8 cellular contexts compared by ENCODE assay signal in genomic region chr9:83473488-83473971, GRCh38.
DNase-seq lines count a peak whose midpoint lies in the region; ATAC-seq and TF ChIP-seq lines count a peak whose summit lies in the region.

No MANE protein-coding gene starts in this region.

- peak overlapping the region; percentile 71 for H3K27ac Mint-ChIP-seq in activated T-helper 2 cell treated with anti-CD3 and anti-CD28 coated beads, Interferon-gamma antibody, Interleukin-2, Interleukin-4, amounts not matched to agents 10 μg/mL and 5 μg/mL and 100 μg/mL, durations not matched to agents 14 hours and 24 hours and 36 hours
- no peak overlapping the region for H3K27ac Mint-ChIP-seq in nephron progenitor cell

- peak overlapping the region; percentile 40 for H3K4me3 ChIP-seq in left ventricle myocardium inferior
- H3K4me3 ChIP-seq in spleen: peak overlapping the region in 6 of 8 donors; percentile 11 to 58 (median 18)

- H3K27ac ChIP-seq in left ventricle myocardium inferior (replicated peaks) (peak overlapping the region; percentile 85), spleen (peak overlapping the region; percentile 59 to 90 (median 82))

- peaks cover 70% of the 10 kb centered on the region for H3K4me1 ChIP-seq in left ventricle myocardium inferior
- peaks cover 0 to 46% (median 22%) of the 10 kb centered on the region in 6 donors for H3K4me1 ChIP-seq in spleen

- H3K36me3 ChIP-seq in left ventricle myocardium inferior (no peaks in the 10 kb centered on the region), spleen (no peaks in the 10 kb centered on the region)

- H3K27me3 ChIP-seq in left ventricle myocardium inferior (ENCODE audit: low read depth) (no peaks in the 10 kb centered on the region), spleen (replicated peaks in 1 of 7) (no peaks in the 10 kb centered on the region)

- intact Hi-C loops in left ventricle myocardium inferior (cut with micrococcal nuclease) (no loop called here), cardiac septum (cut with DNase I) (no loop called here), spleen (cut with DNase I; ENCODE audit: low total_unique reads) (no loop called here)
- intact Hi-C loops in activated T-helper 2 cell treated with anti-CD3 and anti-CD28 coated beads, Interferon-gamma antibody, Interleukin-2, Interleukin-4, amounts not matched to agents 10 μg/mL and 5 μg/mL and 100 μg/mL, durations not matched to agents 14 hours and 24 hours and 36 hours (cut with micrococcal nuclease): loop anchor here (5.0 kb wide), 2 partner anchors 136 to 256 kb away; no protein-coding TSS in a partner anchor

- peak overlapping the region; percentile 65 for H3K4me3 Mint-ChIP-seq in activated T-helper 2 cell treated with anti-CD3 and anti-CD28 coated beads, Interferon-gamma antibody, Interleukin-2, Interleukin-4, amounts not matched to agents 10 μg/mL and 5 μg/mL and 100 μg/mL, durations not matched to agents 14 hours and 24 hours and 36 hours (ENCODE audit: low read depth)
- no peak overlapping the region for H3K4me3 Mint-ChIP-seq in nephron progenitor cell

- 8 to 34% (median 17%) methylated on average over 5 of the region's 5 CpGs for WGBS in spleen, 5 donors

- no peaks in the 10 kb centered on the region for H3K36me3 Mint-ChIP-seq in activated T-helper 2 cell treated with anti-CD3 and anti-CD28 coated beads, Interferon-gamma antibody, Interleukin-2, Interleukin-4, amounts not matched to agents 10 μg/mL and 5 μg/mL and 100 μg/mL, durations not matched to agents 14 hours and 24 hours and 36 hours (ENCODE audit: low read depth)
- no peaks in the 10 kb centered on the region for H3K36me3 Mint-ChIP-seq in nephron progenitor cell (ENCODE audit: low read depth)

- peaks cover 24% of the 10 kb centered on the region for H3K4me1 Mint-ChIP-seq in activated T-helper 2 cell treated with anti-CD3 and anti-CD28 coated beads, Interferon-gamma antibody, Interleukin-2, Interleukin-4, amounts not matched to agents 10 μg/mL and 5 μg/mL and 100 μg/mL, durations not matched to agents 14 hours and 24 hours and 36 hours (ENCODE audit: low read depth)
- peaks cover 25% of the 10 kb centered on the region for H3K4me1 Mint-ChIP-seq in nephron progenitor cell

- TF ChIP-seq POLR2A in spleen (IDR thresholded peaks at IDR 0.05): no peak

- peaks cover 3% of the 10 kb centered on the region for H3K9me3 Mint-ChIP-seq in activated T-helper 2 cell treated with anti-CD3 and anti-CD28 coated beads, Interferon-gamma antibody, Interleukin-2, Interleukin-4, amounts not matched to agents 10 μg/mL and 5 μg/mL and 100 μg/mL, durations not matched to agents 14 hours and 24 hours and 36 hours
- H3K9me3 Mint-ChIP-seq in nephron progenitor cell: peaks cover 10% of the 10 kb centered on the region

- peaks cover 5% of the 10 kb centered on the region for H3K9me3 ChIP-seq in left ventricle myocardium inferior (replicated peaks)
- no peaks in the 10 kb centered on the region for H3K9me3 ChIP-seq in spleen

- ATAC-seq in HG03060 (IDR thresholded peaks at IDR 0.05; ENCODE audit: low read depth, unreplicated experiment): peak; percentile 97

- peaks cover 24% of the 10 kb centered on the region for H3K27me3 Mint-ChIP-seq in activated T-helper 2 cell treated with anti-CD3 and anti-CD28 coated beads, Interferon-gamma antibody, Interleukin-2, Interleukin-4, amounts not matched to agents 10 μg/mL and 5 μg/mL and 100 μg/mL, durations not matched to agents 14 hours and 24 hours and 36 hours (ENCODE audit: low read depth)
- H3K27me3 Mint-ChIP-seq in nephron progenitor cell (ENCODE audit: low read depth, poor library complexity): peaks cover 8% of the 10 kb centered on the region

- no peak for TF ChIP-seq CTCF in left ventricle myocardium inferior (IDR thresholded peaks at IDR 0.05; ENCODE audit: borderline replicate concordance)
- TF ChIP-seq CTCF in spleen (IDR thresholded peaks at IDR 0.05 in 8 of 11, conservative IDR thresholded peaks at IDR 0.05 in 3 of 11): no peak
- TF ChIP-seq CTCF in nephron progenitor cell (IDR thresholded peaks at IDR 0.05): no peak

- DNase-seq in left ventricle myocardium inferior (no peak), cardiac septum (ENCODE audit: low spot score) (no peak), spleen (no peak), nephron progenitor cell (no peak), T1000 (lab: John Stamatoyannopoulos, UW) (no peak), NCI-H2107 treated with DMSO at 0.1 percent for 48 hours (lab: John Stamatoyannopoulos, UW; ENCODE audit: unreplicated experiment) (no peak)
- DNase-seq in activated T-helper 2 cell treated with anti-CD3 and anti-CD28 coated beads, Interferon-gamma antibody, Interleukin-2, Interleukin-4, amounts not matched to agents 10 μg/mL and 5 μg/mL and 100 μg/mL, durations not matched to agents 14 hours and 24 hours and 36 hours (ENCODE audit: low spot score): no peak
